12 cellular contexts compared by ENCODE assay signal in the genomic region with DNA sequence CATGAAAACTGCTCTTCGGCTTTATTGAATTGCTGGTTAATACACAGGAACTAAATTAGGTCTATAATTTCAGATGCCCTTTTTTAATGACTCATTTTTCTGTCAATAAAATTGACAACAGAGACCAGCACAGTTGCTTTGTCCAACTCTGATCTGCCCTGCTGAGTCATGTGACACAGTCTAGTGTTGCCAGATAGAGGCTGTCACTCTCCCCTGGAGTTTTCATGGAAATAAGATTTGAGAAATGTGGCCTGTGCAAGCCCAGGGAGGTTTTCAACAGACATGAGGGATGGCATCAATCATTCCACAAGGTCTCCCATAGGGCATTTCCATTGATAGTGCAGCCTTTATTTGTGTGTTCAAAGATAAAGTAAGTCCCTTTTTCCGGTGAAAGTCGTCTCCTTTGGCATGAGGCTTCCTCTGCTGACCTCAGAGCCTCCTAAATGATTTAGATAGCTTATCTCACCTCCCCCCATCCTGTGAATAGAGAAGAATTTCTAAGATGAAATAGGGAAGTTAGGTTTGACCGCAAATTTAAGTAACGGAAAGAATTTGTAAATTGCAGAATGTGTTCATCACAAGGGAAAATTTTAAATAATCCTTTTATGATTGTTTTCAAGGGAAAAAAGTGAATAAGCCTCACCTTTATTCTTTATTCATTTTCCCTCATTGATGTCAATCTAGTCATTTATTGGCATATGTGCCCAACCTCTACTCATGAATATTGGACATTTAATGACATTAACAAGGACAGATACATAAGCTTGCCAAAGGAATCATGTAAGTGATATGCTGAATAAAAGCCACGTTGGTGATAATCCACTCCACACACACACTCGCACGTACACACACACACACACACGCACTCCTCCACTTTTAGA.
DNase-seq lines count a peak whose midpoint lies in the region; ATAC-seq and TF ChIP-seq lines count a peak whose summit lies in the region.
"Had no signal": no experiment of that assay in that cellular context is flagged by ENCODE, and none has a peak within 500 bp of the region (broad histone marks: within the 10 kb centered on the region; RNA-seq: fewer than 3 reads in every experiment).

No MANE protein-coding gene starts in this region.

- no peaks in the 10 kb centered on the region for H3K36me3 ChIP-seq in spleen

- no peak for TF ChIP-seq CTCF in spleen (IDR thresholded peaks at IDR 0.05 in 8 of 11, conservative IDR thresholded peaks at IDR 0.05 in 3 of 11)

- intact Hi-C loops in activated CD4-positive, alpha-beta T cell treated with anti-CD3 and anti-CD28 coated beads for 36 hours (cut with DNase I, micrococcal nuclease) = no loop called here
- intact Hi-C loops in dendritic cell treated with granulocyte-macrophage colony-stimulating factor and Interleukin-4, amounts not matched to agents 40 ng/mL and 50 ng/mL, for 4 days (cut with micrococcal nuclease) = no loop called here
- intact Hi-C loops in spleen (cut with DNase I; ENCODE audit: low total_unique reads) = no loop called here

- 24 to 31% (median 28%) methylated on average over 9 of the region's 9 CpGs for WGBS in spleen, 5 donors

- H3K27ac Mint-ChIP-seq in activated CD4-positive, alpha-beta T cell treated with anti-CD3 and anti-CD28 coated beads for 36 hours = peak overlapping the region; percentile 55
- no peak overlapping the region for H3K27ac Mint-ChIP-seq in activated CD4-positive, alpha-beta T cell treated with anti-CD3 and anti-CD28 coated beads, Interleukin-2, amount 10 ng/mL, durations not matched to agents 7 days and 5 days
- H3K27ac Mint-ChIP-seq in dendritic cell treated with granulocyte-macrophage colony-stimulating factor and Interleukin-4, amounts not matched to agents 40 ng/mL and 50 ng/mL, for 4 days = peak overlapping the region; percentile 50

- POLR2A ChIA-PET in activated CD4-positive, alpha-beta T cell treated with anti-CD3 and anti-CD28 coated beads for 36 hours (lab: Charles Lee) = no interaction called here
- POLR2A ChIA-PET in activated CD4-positive, alpha-beta T cell treated with anti-CD3 and anti-CD28 coated beads, Interleukin-2, amount 10 ng/mL, durations not matched to agents 7 days and 5 days (lab: Charles Lee) = no interaction called here

- no peak for TF ChIP-seq POLR2A in spleen (IDR thresholded peaks at IDR 0.05)

- H3K27me3 ChIP-seq in spleen (replicated peaks in 1 of 7) = no peaks in the 10 kb centered on the region

- H3K4me1 Mint-ChIP-seq in activated CD4-positive, alpha-beta T cell treated with anti-CD3 and anti-CD28 coated beads for 36 hours = peaks cover 26% of the 10 kb centered on the region
- peaks cover 8% of the 10 kb centered on the region for H3K4me1 Mint-ChIP-seq in activated CD4-positive, alpha-beta T cell treated with anti-CD3 and anti-CD28 coated beads, Interleukin-2, amount 10 ng/mL, durations not matched to agents 7 days and 5 days
- peaks cover 34% of the 10 kb centered on the region for H3K4me1 Mint-ChIP-seq in dendritic cell treated with granulocyte-macrophage colony-stimulating factor and Interleukin-4, amounts not matched to agents 40 ng/mL and 50 ng/mL, for 4 days (ENCODE audit: low read depth)
- H3K4me1 Mint-ChIP-seq: central memory CD8-positive, alpha-beta T cell had no signal

- CTCF ChIA-PET in activated CD4-positive, alpha-beta T cell treated with anti-CD3 and anti-CD28 coated beads for 36 hours (lab: Charles Lee) = interaction anchor here (1.1 to 1.2 kb wide), 2 partner anchors 15 to 20 kb away, joined by 3 to 4 read pairs; no protein-coding TSS in a partner anchor
- CTCF ChIA-PET in activated CD4-positive, alpha-beta T cell treated with anti-CD3 and anti-CD28 coated beads, Interleukin-2, amount 10 ng/mL, durations not matched to agents 7 days and 5 days (lab: Charles Lee) = interaction anchor here (0.9 to 1.0 kb wide), 2 partner anchors 9 to 28 kb away, joined by 3 to 7 read pairs; no protein-coding TSS in a partner anchor

- H3K4me1 ChIP-seq in spleen = peaks cover 7 to 37% (median 26%) of the 10 kb centered on the region in 6 donors

- peak overlapping the region in 1 of 8 donors; percentile 12 for H3K4me3 ChIP-seq in spleen

- no peak for DNase-seq in activated CD4-positive, alpha-beta T cell treated with anti-CD3 and anti-CD28 coated beads for 36 hours
- no peak for DNase-seq in activated CD4-positive, alpha-beta T cell treated with anti-CD3 and anti-CD28 coated beads, Interleukin-2, amount 10 ng/mL, durations not matched to agents 7 days and 5 days
- DNase-seq in NCI-H226 (peak; percentile 98), spleen (no peak), T-helper 9 cell (no peak), superior temporal gyrus (ENCODE audit: extremely low spot score) (no peak), AG08395 (ENCODE audit: low spot score) (no peak)
- DNase-seq: 8988T, glutamatergic neuron had no signal

- peak overlapping the region in 6 of 8 donors; percentile 10 to 72 (median 57) for H3K27ac ChIP-seq in spleen

- H3K27me3 Mint-ChIP-seq in activated CD4-positive, alpha-beta T cell treated with anti-CD3 and anti-CD28 coated beads for 36 hours = peaks cover 1% of the 10 kb centered on the region
- no peaks in the 10 kb centered on the region for H3K27me3 Mint-ChIP-seq in activated CD4-positive, alpha-beta T cell treated with anti-CD3 and anti-CD28 coated beads, Interleukin-2, amount 10 ng/mL, durations not matched to agents 7 days and 5 days
- H3K27me3 Mint-ChIP-seq in dendritic cell treated with granulocyte-macrophage colony-stimulating factor and Interleukin-4, amounts not matched to agents 40 ng/mL and 50 ng/mL, for 4 days = no peaks in the 10 kb centered on the region

- peak; percentile 63 for ATAC-seq in activated CD4-positive, alpha-beta T cell treated with anti-CD3 and anti-CD28 coated beads for 36 hours

- no peaks in the 10 kb centered on the region for H3K9me3 ChIP-seq in spleen

- H3K4me3 Mint-ChIP-seq in activated CD4-positive, alpha-beta T cell treated with anti-CD3 and anti-CD28 coated beads for 36 hours = no peak overlapping the region
- H3K4me3 Mint-ChIP-seq in activated CD4-positive, alpha-beta T cell treated with anti-CD3 and anti-CD28 coated beads, Interleukin-2, amount 10 ng/mL, durations not matched to agents 7 days and 5 days = no peak overlapping the region
- peak overlapping the region; percentile 4 for H3K4me3 Mint-ChIP-seq in dendritic cell treated with granulocyte-macrophage colony-stimulating factor and Interleukin-4, amounts not matched to agents 40 ng/mL and 50 ng/mL, for 4 days
- H3K4me3 Mint-ChIP-seq: central memory CD8-positive, alpha-beta T cell; neural crest cell had no signal

- no peaks in the 10 kb centered on the region for H3K36me3 Mint-ChIP-seq in activated CD4-positive, alpha-beta T cell treated with anti-CD3 and anti-CD28 coated beads for 36 hours (ENCODE audit: low read depth)
- H3K36me3 Mint-ChIP-seq in activated CD4-positive, alpha-beta T cell treated with anti-CD3 and anti-CD28 coated beads, Interleukin-2, amount 10 ng/mL, durations not matched to agents 7 days and 5 days (ENCODE audit: low read depth) = peaks cover 1% of the 10 kb centered on the region
- H3K36me3 Mint-ChIP-seq in dendritic cell treated with granulocyte-macrophage colony-stimulating factor and Interleukin-4, amounts not matched to agents 40 ng/mL and 50 ng/mL, for 4 days (ENCODE audit: low read depth) = no peaks in the 10 kb centered on the region

- H3K9me3 Mint-ChIP-seq in activated CD4-positive, alpha-beta T cell treated with anti-CD3 and anti-CD28 coated beads for 36 hours (ENCODE audit: low read depth) = no peaks in the 10 kb centered on the region
- no peaks in the 10 kb centered on the region for H3K9me3 Mint-ChIP-seq in activated CD4-positive, alpha-beta T cell treated with anti-CD3 and anti-CD28 coated beads, Interleukin-2, amount 10 ng/mL, durations not matched to agents 7 days and 5 days
- no peaks in the 10 kb centered on the region for H3K9me3 Mint-ChIP-seq in dendritic cell treated with granulocyte-macrophage colony-stimulating factor and Interleukin-4, amounts not matched to agents 40 ng/mL and 50 ng/mL, for 4 days
- H3K9me3 Mint-ChIP-seq: central memory CD8-positive, alpha-beta T cell; neural crest cell had no signal
